Comparison of ENCODE assay signal across 1 cellular context in the genomic region with DNA sequence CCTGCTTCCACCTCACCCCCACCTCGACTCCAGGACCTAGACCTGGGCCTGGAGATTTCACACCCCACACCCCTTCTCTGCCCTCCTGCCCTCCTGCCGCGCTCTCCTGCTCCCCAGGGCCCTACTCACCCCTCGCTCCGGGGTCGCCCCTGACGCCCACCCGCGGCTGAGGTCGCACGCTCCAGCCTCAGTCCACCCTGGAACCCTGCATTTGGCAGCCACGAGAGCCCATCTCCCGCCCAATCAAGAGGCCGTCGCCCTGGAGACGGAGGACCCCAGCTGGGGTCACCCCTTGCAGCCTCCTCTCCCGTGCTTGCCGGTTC.
A peak's percentile ranks its signal among the peaks of the same experiment; 100 is the strongest.
TF ChIP-seq lines count a peak whose summit lies in the region.

No MANE protein-coding gene starts in this region.

TF ChIP-seq in HepG2, 621 proteins besides CTCF, POLR2A, EP300 and RAD21 (continues in another document):
- TF ChIP-seq TRIM24 (CRISPR knock-in tag; IDR thresholded peaks at IDR 0.05) (0 out of 2 replicates have a peak, but pooled peaks have one; percentile 6), ZBTB42 (CRISPR knock-in tag; IDR thresholded peaks at IDR 0.05) (no peak), ZBTB8A (CRISPR knock-in tag; IDR thresholded peaks at IDR 0.05; ENCODE audit: borderline replicate concordance, low read depth) (no peak), TGIF2 (CRISPR knock-in tag; IDR thresholded peaks at IDR 0.05) (no peak), ZSCAN21 (CRISPR knock-in tag; IDR thresholded peaks at IDR 0.05; ENCODE audit: borderline replicate concordance) (no peak), NFE2 (CRISPR knock-in tag; IDR thresholded peaks at IDR 0.05) (no peak), NFIB (CRISPR knock-in tag; IDR thresholded peaks at IDR 0.05; ENCODE audit: borderline replicate concordance) (0 out of 2 replicates have a peak, but pooled peaks have one; percentile 37), AGO1 (IDR thresholded peaks at IDR 0.05; ENCODE audit: low read depth, low read length, poor library complexity, severe bottlenecking) (peak; percentile 55), ZFP82 (CRISPR knock-in tag; IDR thresholded peaks at IDR 0.05; ENCODE audit: borderline replicate concordance) (no peak), GTF3A (CRISPR knock-in tag; conservative IDR thresholded peaks at IDR 0.05) (no peak), HDAC6 (IDR thresholded peaks at IDR 0.05; ENCODE audit: low read depth, low read length) (no peak), PCBP1 (IDR thresholded peaks at IDR 0.05; ENCODE audit: borderline replicate concordance, low read depth, low read length) (peak; percentile 71; the same call in 1 of the 2 replicates)
- TF ChIP-seq, protein P1, sequence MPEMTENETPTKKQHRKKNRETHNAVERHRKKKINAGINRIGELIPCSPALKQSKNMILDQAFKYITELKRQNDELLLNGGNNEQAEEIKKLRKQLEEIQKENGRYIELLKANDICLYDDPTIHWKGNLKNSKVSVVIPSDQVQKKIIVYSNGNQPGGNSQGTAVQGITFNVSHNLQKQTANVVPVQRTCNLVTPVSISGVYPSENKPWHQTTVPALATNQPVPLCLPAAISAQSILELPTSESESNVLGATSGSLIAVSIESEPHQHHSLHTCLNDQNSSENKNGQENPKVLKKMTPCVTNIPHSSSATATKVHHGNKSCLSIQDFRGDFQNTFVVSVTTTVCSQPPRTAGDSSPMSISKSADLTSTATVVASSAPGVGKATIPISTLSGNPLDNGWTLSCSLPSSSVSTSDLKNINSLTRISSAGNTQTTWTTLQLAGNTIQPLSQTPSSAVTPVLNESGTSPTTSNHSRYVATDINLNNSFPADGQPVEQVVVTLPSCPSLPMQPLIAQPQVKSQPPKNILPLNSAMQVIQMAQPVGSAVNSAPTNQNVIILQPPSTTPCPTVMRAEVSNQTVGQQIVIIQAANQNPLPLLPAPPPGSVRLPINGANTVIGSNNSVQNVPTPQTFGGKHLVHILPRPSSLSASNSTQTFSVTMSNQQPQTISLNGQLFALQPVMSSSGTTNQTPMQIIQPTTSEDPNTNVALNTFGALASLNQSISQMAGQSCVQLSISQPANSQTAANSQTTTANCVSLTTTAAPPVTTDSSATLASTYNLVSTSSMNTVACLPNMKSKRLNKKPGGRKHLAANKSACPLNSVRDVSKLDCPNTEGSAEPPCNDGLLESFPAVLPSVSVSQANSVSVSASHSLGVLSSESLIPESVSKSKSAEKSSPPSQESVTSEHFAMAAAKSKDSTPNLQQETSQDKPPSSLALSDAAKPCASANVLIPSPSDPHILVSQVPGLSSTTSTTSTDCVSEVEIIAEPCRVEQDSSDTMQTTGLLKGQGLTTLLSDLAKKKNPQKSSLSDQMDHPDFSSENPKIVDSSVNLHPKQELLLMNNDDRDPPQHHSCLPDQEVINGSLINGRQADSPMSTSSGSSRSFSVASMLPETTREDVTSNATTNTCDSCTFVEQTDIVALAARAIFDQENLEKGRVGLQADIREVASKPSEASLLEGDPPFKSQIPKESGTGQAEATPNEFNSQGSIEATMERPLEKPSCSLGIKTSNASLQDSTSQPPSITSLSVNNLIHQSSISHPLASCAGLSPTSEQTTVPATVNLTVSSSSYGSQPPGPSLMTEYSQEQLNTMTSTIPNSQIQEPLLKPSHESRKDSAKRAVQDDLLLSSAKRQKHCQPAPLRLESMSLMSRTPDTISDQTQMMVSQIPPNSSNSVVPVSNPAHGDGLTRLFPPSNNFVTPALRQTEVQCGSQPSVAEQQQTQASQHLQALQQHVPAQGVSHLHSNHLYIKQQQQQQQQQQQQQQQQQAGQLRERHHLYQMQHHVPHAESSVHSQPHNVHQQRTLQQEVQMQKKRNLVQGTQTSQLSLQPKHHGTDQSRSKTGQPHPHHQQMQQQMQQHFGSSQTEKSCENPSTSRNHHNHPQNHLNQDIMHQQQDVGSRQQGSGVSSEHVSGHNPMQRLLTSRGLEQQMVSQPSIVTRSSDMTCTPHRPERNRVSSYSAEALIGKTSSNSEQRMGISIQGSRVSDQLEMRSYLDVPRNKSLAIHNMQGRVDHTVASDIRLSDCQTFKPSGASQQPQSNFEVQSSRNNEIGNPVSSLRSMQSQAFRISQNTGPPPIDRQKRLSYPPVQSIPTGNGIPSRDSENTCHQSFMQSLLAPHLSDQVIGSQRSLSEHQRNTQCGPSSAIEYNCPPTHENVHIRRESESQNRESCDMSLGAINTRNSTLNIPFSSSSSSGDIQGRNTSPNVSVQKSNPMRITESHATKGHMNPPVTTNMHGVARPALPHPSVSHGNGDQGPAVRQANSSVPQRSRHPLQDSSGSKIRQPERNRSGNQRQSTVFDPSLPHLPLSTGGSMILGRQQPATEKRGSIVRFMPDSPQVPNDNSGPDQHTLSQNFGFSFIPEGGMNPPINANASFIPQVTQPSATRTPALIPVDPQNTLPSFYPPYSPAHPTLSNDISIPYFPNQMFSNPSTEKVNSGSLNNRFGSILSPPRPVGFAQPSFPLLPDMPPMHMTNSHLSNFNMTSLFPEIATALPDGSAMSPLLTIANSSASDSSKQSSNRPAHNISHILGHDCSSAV (CRISPR knock-in tag; IDR thresholded peaks at IDR 0.05; ENCODE audit: borderline replicate concordance): 0 out of 2 replicates have a peak, but pooled peaks have one; percentile 14
- TF ChIP-seq, protein P2, sequence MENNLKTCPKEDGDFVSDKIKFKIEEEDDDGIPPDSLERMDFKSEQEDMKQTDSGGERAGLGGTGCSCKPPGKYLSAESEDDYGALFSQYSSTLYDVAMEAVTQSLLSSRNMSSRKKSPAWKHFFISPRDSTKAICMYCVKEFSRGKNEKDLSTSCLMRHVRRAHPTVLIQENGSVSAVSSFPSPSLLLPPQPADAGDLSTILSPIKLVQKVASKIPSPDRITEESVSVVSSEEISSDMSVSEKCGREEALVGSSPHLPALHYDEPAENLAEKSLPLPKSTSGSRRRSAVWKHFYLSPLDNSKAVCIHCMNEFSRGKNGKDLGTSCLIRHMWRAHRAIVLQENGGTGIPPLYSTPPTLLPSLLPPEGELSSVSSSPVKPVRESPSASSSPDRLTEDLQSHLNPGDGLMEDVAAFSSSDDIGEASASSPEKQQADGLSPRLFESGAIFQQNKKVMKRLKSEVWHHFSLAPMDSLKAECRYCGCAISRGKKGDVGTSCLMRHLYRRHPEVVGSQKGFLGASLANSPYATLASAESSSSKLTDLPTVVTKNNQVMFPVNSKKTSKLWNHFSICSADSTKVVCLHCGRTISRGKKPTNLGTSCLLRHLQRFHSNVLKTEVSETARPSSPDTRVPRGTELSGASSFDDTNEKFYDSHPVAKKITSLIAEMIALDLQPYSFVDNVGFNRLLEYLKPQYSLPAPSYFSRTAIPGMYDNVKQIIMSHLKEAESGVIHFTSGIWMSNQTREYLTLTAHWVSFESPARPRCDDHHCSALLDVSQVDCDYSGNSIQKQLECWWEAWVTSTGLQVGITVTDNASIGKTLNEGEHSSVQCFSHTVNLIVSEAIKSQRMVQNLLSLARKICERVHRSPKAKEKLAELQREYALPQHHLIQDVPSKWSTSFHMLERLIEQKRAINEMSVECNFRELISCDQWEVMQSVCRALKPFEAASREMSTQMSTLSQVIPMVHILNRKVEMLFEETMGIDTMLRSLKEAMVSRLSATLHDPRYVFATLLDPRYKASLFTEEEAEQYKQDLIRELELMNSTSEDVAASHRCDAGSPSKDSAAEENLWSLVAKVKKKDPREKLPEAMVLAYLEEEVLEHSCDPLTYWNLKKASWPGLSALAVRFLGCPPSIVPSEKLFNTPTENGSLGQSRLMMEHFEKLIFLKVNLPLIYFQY (CRISPR knock-in tag; IDR thresholded peaks at IDR 0.05; ENCODE audit: borderline replicate concordance): no peak
- TF ChIP-seq, protein P3, sequence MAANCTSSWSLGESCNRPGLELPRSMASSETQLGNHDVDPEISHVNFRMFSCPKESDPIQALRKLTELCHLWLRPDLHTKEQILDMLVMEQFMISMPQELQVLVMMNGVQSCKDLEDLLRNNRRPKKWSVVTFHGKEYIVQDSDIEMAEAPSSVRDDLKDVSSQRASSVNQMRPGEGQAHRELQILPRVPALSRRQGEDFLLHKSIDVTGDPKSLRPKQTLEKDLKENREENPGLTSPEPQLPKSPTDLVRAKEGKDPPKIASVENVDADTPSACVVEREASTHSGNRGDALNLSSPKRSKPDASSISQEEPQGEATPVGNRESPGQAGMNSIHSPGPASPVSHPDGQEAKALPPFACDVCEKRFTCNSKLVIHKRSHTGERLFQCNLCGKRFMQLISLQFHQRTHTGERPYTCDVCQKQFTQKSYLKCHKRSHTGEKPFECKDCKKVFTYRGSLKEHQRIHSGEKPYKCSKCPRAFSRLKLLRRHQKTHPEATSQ (CRISPR knock-in tag; IDR thresholded peaks at IDR 0.05; ENCODE audit: borderline replicate concordance): no peak
- TF ChIP-seq, protein P4, sequence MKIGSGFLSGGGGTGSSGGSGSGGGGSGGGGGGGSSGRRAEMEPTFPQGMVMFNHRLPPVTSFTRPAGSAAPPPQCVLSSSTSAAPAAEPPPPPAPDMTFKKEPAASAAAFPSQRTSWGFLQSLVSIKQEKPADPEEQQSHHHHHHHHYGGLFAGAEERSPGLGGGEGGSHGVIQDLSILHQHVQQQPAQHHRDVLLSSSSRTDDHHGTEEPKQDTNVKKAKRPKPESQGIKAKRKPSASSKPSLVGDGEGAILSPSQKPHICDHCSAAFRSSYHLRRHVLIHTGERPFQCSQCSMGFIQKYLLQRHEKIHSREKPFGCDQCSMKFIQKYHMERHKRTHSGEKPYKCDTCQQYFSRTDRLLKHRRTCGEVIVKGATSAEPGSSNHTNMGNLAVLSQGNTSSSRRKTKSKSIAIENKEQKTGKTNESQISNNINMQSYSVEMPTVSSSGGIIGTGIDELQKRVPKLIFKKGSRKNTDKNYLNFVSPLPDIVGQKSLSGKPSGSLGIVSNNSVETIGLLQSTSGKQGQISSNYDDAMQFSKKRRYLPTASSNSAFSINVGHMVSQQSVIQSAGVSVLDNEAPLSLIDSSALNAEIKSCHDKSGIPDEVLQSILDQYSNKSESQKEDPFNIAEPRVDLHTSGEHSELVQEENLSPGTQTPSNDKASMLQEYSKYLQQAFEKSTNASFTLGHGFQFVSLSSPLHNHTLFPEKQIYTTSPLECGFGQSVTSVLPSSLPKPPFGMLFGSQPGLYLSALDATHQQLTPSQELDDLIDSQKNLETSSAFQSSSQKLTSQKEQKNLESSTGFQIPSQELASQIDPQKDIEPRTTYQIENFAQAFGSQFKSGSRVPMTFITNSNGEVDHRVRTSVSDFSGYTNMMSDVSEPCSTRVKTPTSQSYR (CRISPR knock-in tag; IDR thresholded peaks at IDR 0.05; ENCODE audit: borderline replicate concordance): no peak
- TF ChIP-seq, protein P5, sequence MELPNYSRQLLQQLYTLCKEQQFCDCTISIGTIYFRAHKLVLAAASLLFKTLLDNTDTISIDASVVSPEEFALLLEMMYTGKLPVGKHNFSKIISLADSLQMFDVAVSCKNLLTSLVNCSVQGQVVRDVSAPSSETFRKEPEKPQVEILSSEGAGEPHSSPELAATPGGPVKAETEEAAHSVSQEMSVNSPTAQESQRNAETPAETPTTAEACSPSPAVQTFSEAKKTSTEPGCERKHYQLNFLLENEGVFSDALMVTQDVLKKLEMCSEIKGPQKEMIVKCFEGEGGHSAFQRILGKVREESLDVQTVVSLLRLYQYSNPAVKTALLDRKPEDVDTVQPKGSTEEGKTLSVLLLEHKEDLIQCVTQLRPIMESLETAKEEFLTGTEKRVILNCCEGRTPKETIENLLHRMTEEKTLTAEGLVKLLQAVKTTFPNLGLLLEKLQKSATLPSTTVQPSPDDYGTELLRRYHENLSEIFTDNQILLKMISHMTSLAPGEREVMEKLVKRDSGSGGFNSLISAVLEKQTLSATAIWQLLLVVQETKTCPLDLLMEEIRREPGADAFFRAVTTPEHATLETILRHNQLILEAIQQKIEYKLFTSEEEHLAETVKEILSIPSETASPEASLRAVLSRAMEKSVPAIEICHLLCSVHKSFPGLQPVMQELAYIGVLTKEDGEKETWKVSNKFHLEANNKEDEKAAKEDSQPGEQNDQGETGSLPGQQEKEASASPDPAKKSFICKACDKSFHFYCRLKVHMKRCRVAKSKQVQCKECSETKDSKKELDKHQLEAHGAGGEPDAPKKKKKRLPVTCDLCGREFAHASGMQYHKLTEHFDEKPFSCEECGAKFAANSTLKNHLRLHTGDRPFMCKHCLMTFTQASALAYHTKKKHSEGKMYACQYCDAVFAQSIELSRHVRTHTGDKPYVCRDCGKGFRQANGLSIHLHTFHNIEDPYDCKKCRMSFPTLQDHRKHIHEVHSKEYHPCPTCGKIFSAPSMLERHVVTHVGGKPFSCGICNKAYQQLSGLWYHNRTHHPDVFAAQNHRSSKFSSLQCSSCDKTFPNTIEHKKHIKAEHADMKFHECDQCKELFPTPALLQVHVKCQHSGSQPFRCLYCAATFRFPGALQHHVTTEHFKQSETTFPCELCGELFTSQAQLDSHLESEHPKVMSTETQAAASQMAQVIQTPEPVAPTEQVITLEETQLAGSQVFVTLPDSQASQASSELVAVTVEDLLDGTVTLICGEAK (IDR thresholded peaks at IDR 0.05): no peak
- TF ChIP-seq, protein P5 (CRISPR knock-in tag; IDR thresholded peaks at IDR 0.05): peak; percentile 4; the same call in 1 of the 2 replicates
